14 cellular contexts compared by ENCODE assay signal in the genomic region with DNA sequence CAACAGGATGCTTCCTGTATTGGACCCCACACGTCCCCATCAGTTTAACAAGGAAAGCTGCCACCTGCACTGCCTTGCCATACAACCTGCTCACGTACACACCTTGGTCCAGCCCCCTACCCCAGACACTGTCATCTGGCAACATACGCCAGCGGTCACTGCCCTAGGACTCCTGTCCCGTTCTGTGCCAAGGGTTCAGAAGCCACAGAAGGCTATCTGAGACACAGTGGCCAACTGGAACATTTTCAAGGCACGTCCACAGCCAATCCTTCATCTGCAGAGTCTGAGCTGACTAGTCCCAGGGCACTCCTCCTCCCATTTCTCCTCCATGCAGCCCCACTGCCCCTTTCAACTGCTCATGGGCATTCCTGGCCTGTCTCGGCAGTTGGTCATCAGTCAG. TPM values are rescaled to one million over a fixed set of nuclear protein-coding genes. Genes with fewer than 3 reads are reported as not detected.
"Had no signal": no experiment of that assay in that cellular context is flagged by ENCODE, and none has a peak within 500 bp of the region (broad histone marks: within the 10 kb centered on the region; RNA-seq: fewer than 3 reads in every experiment).

No MANE protein-coding gene starts in this region.

RNA-seq across cellular contexts. Expression of a gene that starts 2.6 kb away (rescaled TPM):
- total RNA-seq: activated B cell treated with CpG ODN at 0.5 μM for 24 hours; activated CD8-positive, alpha-beta memory T cell treated with anti-CD3 and anti-CD28 coated beads for 36 hours; activated CD8-positive, alpha-beta T cell treated with anti-CD3 and anti-CD28 coated beads for 36 hours; activated CD8-positive, alpha-beta T cell treated with anti-CD3 and anti-CD28 coated beads, Interleukin-2, amount 10 ng/mL, durations not matched to agents 7 days and 5 days; T-cell; T-helper 17 cell; T-helper 2 cell treated with Interferon-gamma antibody and Interleukin-4, amounts not matched to agents 100 ng/mL and 5 ng/mL, for 36 hours had no signal

RNA-seq across cellular contexts. Expression of a gene that starts 7.9 kb away (rescaled TPM):
- total RNA-seq: activated B cell treated with CpG ODN at 0.5 μM for 24 hours; activated CD4-positive, alpha-beta memory T cell treated with anti-CD3 and anti-CD28 coated beads for 36 hours; activated CD4-positive, alpha-beta memory T cell treated with anti-CD3 and anti-CD28 coated beads, Interleukin-2, amount 10 ng/mL, durations not matched to agents 7 days and 5 days; activated CD4-positive, alpha-beta T cell treated with anti-CD3 and anti-CD28 coated beads for 36 hours; activated CD4-positive, alpha-beta T cell treated with anti-CD3 and anti-CD28 coated beads, Interleukin-2, amount 10 ng/mL, durations not matched to agents 24 days and 14 days; activated CD4-positive, alpha-beta T cell treated with anti-CD3 and anti-CD28 coated beads, Interleukin-2, amount 10 ng/mL, durations not matched to agents 7 days and 5 days; activated CD8-positive, alpha-beta memory T cell treated with anti-CD3 and anti-CD28 coated beads for 36 hours; activated CD8-positive, alpha-beta memory T cell treated with anti-CD3 and anti-CD28 coated beads, Interleukin-2, amount 10 ng/mL, durations not matched to agents 7 days and 5 days; activated CD8-positive, alpha-beta T cell treated with anti-CD3 and anti-CD28 coated beads for 36 hours; activated CD8-positive, alpha-beta T cell treated with anti-CD3 and anti-CD28 coated beads, Interleukin-2, amount 10 ng/mL, durations not matched to agents 7 days and 5 days; T-helper 1 cell treated with Interleukin-12 subunit alpha and Interleukin-12 subunit beta and Interleukin-4 antibody, amounts not matched to agents 30 ng/mL and 1 ng/mL, for 36 hours; T-helper 17 cell; T-helper 2 cell treated with Interferon-gamma antibody and Interleukin-4, amounts not matched to agents 100 ng/mL and 5 ng/mL, for 36 hours had no signal

RNA-seq across cellular contexts. Expression of a gene that starts 7.9 kb away (rescaled TPM):
- total RNA-seq: activated B cell treated with CpG ODN at 0.5 μM for 24 hours; activated CD4-positive, alpha-beta memory T cell treated with anti-CD3 and anti-CD28 coated beads for 36 hours; activated CD4-positive, alpha-beta memory T cell treated with anti-CD3 and anti-CD28 coated beads, Interleukin-2, amount 10 ng/mL, durations not matched to agents 7 days and 5 days; activated CD4-positive, alpha-beta T cell treated with anti-CD3 and anti-CD28 coated beads for 36 hours; activated CD4-positive, alpha-beta T cell treated with anti-CD3 and anti-CD28 coated beads, Interleukin-2, amount 10 ng/mL, durations not matched to agents 24 days and 14 days; activated CD4-positive, alpha-beta T cell treated with anti-CD3 and anti-CD28 coated beads, Interleukin-2, amount 10 ng/mL, durations not matched to agents 7 days and 5 days; activated CD8-positive, alpha-beta memory T cell treated with anti-CD3 and anti-CD28 coated beads for 36 hours; activated CD8-positive, alpha-beta memory T cell treated with anti-CD3 and anti-CD28 coated beads, Interleukin-2, amount 10 ng/mL, durations not matched to agents 7 days and 5 days; activated CD8-positive, alpha-beta T cell treated with anti-CD3 and anti-CD28 coated beads for 36 hours; activated CD8-positive, alpha-beta T cell treated with anti-CD3 and anti-CD28 coated beads, Interleukin-2, amount 10 ng/mL, durations not matched to agents 7 days and 5 days; T-helper 1 cell treated with Interleukin-12 subunit alpha and Interleukin-12 subunit beta and Interleukin-4 antibody, amounts not matched to agents 30 ng/mL and 1 ng/mL, for 36 hours; T-helper 17 cell; T-helper 2 cell treated with Interferon-gamma antibody and Interleukin-4, amounts not matched to agents 100 ng/mL and 5 ng/mL, for 36 hours had no signal

RNA-seq across cellular contexts. Expression of a gene that starts 28.0 kb away (rescaled TPM):
- total RNA-seq: activated B cell treated with CpG ODN at 0.5 μM for 24 hours; activated CD4-positive, alpha-beta memory T cell treated with anti-CD3 and anti-CD28 coated beads for 36 hours; activated CD4-positive, alpha-beta memory T cell treated with anti-CD3 and anti-CD28 coated beads, Interleukin-2, amount 10 ng/mL, durations not matched to agents 7 days and 5 days; activated CD4-positive, alpha-beta T cell treated with anti-CD3 and anti-CD28 coated beads for 36 hours; activated CD4-positive, alpha-beta T cell treated with anti-CD3 and anti-CD28 coated beads, Interleukin-2, amount 10 ng/mL, durations not matched to agents 24 days and 14 days; activated CD4-positive, alpha-beta T cell treated with anti-CD3 and anti-CD28 coated beads, Interleukin-2, amount 10 ng/mL, durations not matched to agents 7 days and 5 days; activated CD8-positive, alpha-beta memory T cell treated with anti-CD3 and anti-CD28 coated beads for 36 hours; activated CD8-positive, alpha-beta memory T cell treated with anti-CD3 and anti-CD28 coated beads, Interleukin-2, amount 10 ng/mL, durations not matched to agents 7 days and 5 days; activated CD8-positive, alpha-beta T cell treated with anti-CD3 and anti-CD28 coated beads for 36 hours; activated CD8-positive, alpha-beta T cell treated with anti-CD3 and anti-CD28 coated beads, Interleukin-2, amount 10 ng/mL, durations not matched to agents 7 days and 5 days; T-helper 1 cell treated with Interleukin-12 subunit alpha and Interleukin-12 subunit beta and Interleukin-4 antibody, amounts not matched to agents 30 ng/mL and 1 ng/mL, for 36 hours; T-helper 17 cell; T-helper 2 cell treated with Interferon-gamma antibody and Interleukin-4, amounts not matched to agents 100 ng/mL and 5 ng/mL, for 36 hours had no signal

RNA-seq across cellular contexts. Expression of a gene that starts 28.1 kb away (rescaled TPM):
- total RNA-seq: activated B cell treated with CpG ODN at 0.5 μM for 24 hours; activated CD4-positive, alpha-beta memory T cell treated with anti-CD3 and anti-CD28 coated beads for 36 hours; activated CD4-positive, alpha-beta memory T cell treated with anti-CD3 and anti-CD28 coated beads, Interleukin-2, amount 10 ng/mL, durations not matched to agents 7 days and 5 days; activated CD4-positive, alpha-beta T cell treated with anti-CD3 and anti-CD28 coated beads for 36 hours; activated CD4-positive, alpha-beta T cell treated with anti-CD3 and anti-CD28 coated beads, Interleukin-2, amount 10 ng/mL, durations not matched to agents 24 days and 14 days; activated CD4-positive, alpha-beta T cell treated with anti-CD3 and anti-CD28 coated beads, Interleukin-2, amount 10 ng/mL, durations not matched to agents 7 days and 5 days; activated CD8-positive, alpha-beta memory T cell treated with anti-CD3 and anti-CD28 coated beads for 36 hours; activated CD8-positive, alpha-beta memory T cell treated with anti-CD3 and anti-CD28 coated beads, Interleukin-2, amount 10 ng/mL, durations not matched to agents 7 days and 5 days; activated CD8-positive, alpha-beta T cell treated with anti-CD3 and anti-CD28 coated beads for 36 hours; activated CD8-positive, alpha-beta T cell treated with anti-CD3 and anti-CD28 coated beads, Interleukin-2, amount 10 ng/mL, durations not matched to agents 7 days and 5 days; T-cell; T-helper 1 cell treated with Interleukin-12 subunit alpha and Interleukin-12 subunit beta and Interleukin-4 antibody, amounts not matched to agents 30 ng/mL and 1 ng/mL, for 36 hours; T-helper 17 cell; T-helper 2 cell treated with Interferon-gamma antibody and Interleukin-4, amounts not matched to agents 100 ng/mL and 5 ng/mL, for 36 hours had no signal
